ENCODE assay signal across 1 cellular context in genomic region chr2:84868327-84868726, GRCh38. TPM values are rescaled to one million over a fixed set of nuclear protein-coding genes. Genes with fewer than 3 reads are reported as not detected.
"Had no signal": no experiment of that assay in that cellular context is flagged by ENCODE, and none has a peak within 500 bp of the region (broad histone marks: within the 10 kb centered on the region; RNA-seq: fewer than 3 reads in every experiment).

No MANE protein-coding gene starts in this region.

RNA-seq across cellular contexts. Expression of gene TRABD2A, which starts 12.6 kb away (rescaled TPM):
- total RNA-seq: smooth muscle cell had no signal
